12 cellular contexts compared by ENCODE assay signal in the genomic region with DNA sequence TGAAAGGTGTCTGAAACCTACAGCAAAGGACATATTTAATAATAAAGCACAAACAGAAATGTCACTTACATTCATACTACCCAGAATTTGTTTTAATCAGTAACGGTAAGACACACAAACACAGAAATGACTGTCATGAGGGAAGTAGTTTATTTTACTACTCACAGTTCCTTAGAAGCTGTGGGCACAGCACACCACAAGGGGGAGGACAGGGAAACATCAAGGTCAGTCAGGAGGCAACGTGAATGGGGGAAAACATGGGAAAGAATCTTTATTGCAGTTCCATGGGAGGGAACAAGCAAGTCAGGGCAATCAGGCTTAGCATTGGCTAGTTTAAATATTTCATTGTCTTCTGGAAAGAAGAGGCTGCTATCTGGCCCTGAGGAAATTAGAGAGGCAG.
DNase-seq lines count a peak whose midpoint lies in the region; ATAC-seq, FAIRE-seq and TF ChIP-seq lines count a peak whose summit lies in the region.
"Had no signal": no experiment of that assay in that cellular context is flagged by ENCODE, and none has a peak within 500 bp of the region (broad histone marks: within the 10 kb centered on the region; RNA-seq: fewer than 3 reads in every experiment).

No MANE protein-coding gene starts in this region.

- peak; percentile 29 for FAIRE-seq in D721Med (lab: Jason Lieb, UNC)

- H3K27me3 ChIP-seq in CD4-positive, alpha-beta T cell (ENCODE audit: control insufficient read depth, insufficient read depth, low read length), result no peaks in the 10 kb centered on the region

- H3K4me3 ChIP-seq in HFF-Myc (replicated peaks; ENCODE audit: low read depth, low read length), result no peak overlapping the region

- peaks cover 21% of the 10 kb centered on the region for H3K36me3 Mint-ChIP-seq in central memory CD8-positive, alpha-beta T cell (ENCODE audit: insufficient read depth)
- H3K36me3 Mint-ChIP-seq in neural crest cell (ENCODE audit: low read depth), result peaks cover 3% of the 10 kb centered on the region
- H3K36me3 Mint-ChIP-seq in CD4-positive, alpha-beta T cell (ENCODE audit: low read depth), result peaks cover 68% of the 10 kb centered on the region

- H3K4me3 Mint-ChIP-seq in central memory CD8-positive, alpha-beta T cell, result no peak overlapping the region
- no peak overlapping the region for H3K4me3 Mint-ChIP-seq in neural crest cell
- H3K4me3 Mint-ChIP-seq in CD4-positive, alpha-beta T cell, result no peak overlapping the region

- peaks cover 10% of the 10 kb centered on the region for H3K4me1 Mint-ChIP-seq in central memory CD8-positive, alpha-beta T cell
- H3K4me1 Mint-ChIP-seq in neural crest cell, result peaks cover 5% of the 10 kb centered on the region
- H3K4me1 Mint-ChIP-seq in CD4-positive, alpha-beta T cell (ENCODE audit: low read depth), result no peaks in the 10 kb centered on the region

- no peak overlapping the region for H3K27ac ChIP-seq in CD4-positive, alpha-beta T cell (ENCODE audit: low read depth, low read length)

- TF ChIP-seq CTCF in D721Med (IDR thresholded peaks at IDR 0.05; ENCODE audit: insufficient read depth, missing control alignments) (no peak), HFF-Myc (IDR thresholded peaks at IDR 0.05; ENCODE audit: low read depth, low read length, missing control alignments) (peak; percentile 15), neural crest cell (conservative IDR thresholded peaks at IDR 0.05) (peak; percentile 24)
- no peak for TF ChIP-seq CTCF in CD4-positive, alpha-beta T cell (IDR thresholded peaks at IDR 0.05)

- no peak for DNase-seq in D721Med (ENCODE audit: insufficient read length, low spot score)
- DNase-seq in HFF-Myc (ENCODE audit: extremely low read depth, low read depth), result no peak
- no peak for DNase-seq in central memory CD8-positive, alpha-beta T cell (ENCODE audit: low spot score in 2 of 2)
- DNase-seq in neural crest cell (ENCODE audit: low read depth, low spot score), result no peak
- DNase-seq in CD4-positive, alpha-beta T cell, result no peak
- DNase-seq in epidermal melanocyte (ENCODE audit: insufficient read length, low spot score), result no peak
- no peak for DNase-seq in ureter (ENCODE audit: low spot score)
- DNase-seq: activated CD4-positive, alpha-beta T cell treated with anti-CD3 and anti-CD28 coated beads, Interleukin-2, amount 50 U/mL, for 1 hour; activated naive CD4-positive, alpha-beta T cell treated with Interleukin-2 at 50 U/mL for 16 hours; COR-L47; occipital lobe had no signal

- no peaks in the 10 kb centered on the region for H3K27me3 Mint-ChIP-seq in central memory CD8-positive, alpha-beta T cell
- H3K27me3 Mint-ChIP-seq in neural crest cell (ENCODE audit: low read depth), result peaks cover 40% of the 10 kb centered on the region
- H3K27me3 Mint-ChIP-seq in CD4-positive, alpha-beta T cell, result no peaks in the 10 kb centered on the region

- H3K27ac Mint-ChIP-seq in central memory CD8-positive, alpha-beta T cell (ENCODE audit: low read depth), result peak overlapping the region; percentile 77
- no peak overlapping the region for H3K27ac Mint-ChIP-seq in neural crest cell (ENCODE audit: unreplicated experiment)
- no peak overlapping the region for H3K27ac Mint-ChIP-seq in CD4-positive, alpha-beta T cell

- H3K9me3 ChIP-seq in CD4-positive, alpha-beta T cell (ENCODE audit: control insufficient read depth, low read length), result peaks cover 6% of the 10 kb centered on the region

- no peak for ATAC-seq in central memory CD8-positive, alpha-beta T cell (replicated peaks; ENCODE audit: extremely low read depth, poor library complexity, severe bottlenecking)
- no peak for ATAC-seq in CD4-positive, alpha-beta T cell (ENCODE audit: poor library complexity)
- ATAC-seq in GM21723 (IDR thresholded peaks at IDR 0.05; ENCODE audit: unreplicated experiment), result no peak

- CTCF ChIA-PET in CD4-positive, alpha-beta T cell (lab: Charles Lee), result no interaction called here

- POLR2A ChIA-PET in CD4-positive, alpha-beta T cell (lab: Charles Lee), result no interaction called here

- intact Hi-C loops in CD4-positive, alpha-beta T cell (cut with DNase I, micrococcal nuclease), result no loop called here

- H3K9me3 Mint-ChIP-seq in central memory CD8-positive, alpha-beta T cell, result peaks cover 6% of the 10 kb centered on the region
- peaks cover 20% of the 10 kb centered on the region for H3K9me3 Mint-ChIP-seq in neural crest cell
- H3K9me3 Mint-ChIP-seq in CD4-positive, alpha-beta T cell, result peaks cover 16% of the 10 kb centered on the region

Comparison
In these comparisons a context has a peak if more than half of its experiments do, and no peak if none do; other contexts are left out.
1. CTCF ChIP-seq: peak in HFF-Myc (single experiment) and neural crest cell (single experiment); none in D721Med (single experiment) and CD4-positive, alpha-beta T cell (single experiment).